9 cellular contexts compared by ENCODE assay signal in the genomic region with DNA sequence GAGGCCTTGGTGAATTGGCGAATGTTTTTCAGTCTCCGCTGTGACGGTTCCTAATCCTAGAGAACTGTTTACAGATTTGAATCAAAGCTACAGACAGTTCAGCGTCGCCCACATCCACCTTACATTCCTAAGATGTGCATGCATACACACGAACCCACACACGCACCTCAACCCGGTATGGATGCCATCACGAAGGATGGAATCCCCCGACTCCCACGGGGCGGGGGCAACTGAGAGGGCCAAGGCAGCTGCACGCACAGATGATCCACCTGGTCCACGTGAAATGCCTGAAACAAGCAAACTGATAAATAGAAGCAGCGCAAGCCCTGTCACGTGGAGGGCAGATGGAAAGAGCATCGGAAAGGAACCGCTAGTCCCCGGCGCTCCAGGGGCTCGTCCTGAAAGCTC. TPM values are rescaled to one million over a fixed set of nuclear protein-coding genes. Genes with fewer than 3 reads are reported as not detected.
DNase-seq lines count a peak whose midpoint lies in the region; ATAC-seq, FAIRE-seq and TF ChIP-seq lines count a peak whose summit lies in the region.
"Had no signal": no experiment of that assay in that cellular context is flagged by ENCODE, and none has a peak within 500 bp of the region (broad histone marks: within the 10 kb centered on the region; RNA-seq: fewer than 3 reads in every experiment).

No MANE protein-coding gene starts in this region.

- POLR2A ChIA-PET in GM12878 (lab: Charles Lee) = interaction anchor here (0.8 to 13.4 kb wide), 10 partner anchors 9 to 491 kb away, joined by 3 to 138 read pairs (median 10); a partner anchor contains a TSS

- H3K4me3 ChIP-seq in GM12878 = peak overlapping the region; percentile 70

- H3K4me2 ChIP-seq in GM12878 (ENCODE audit: control insufficient read depth, insufficient read depth) = peak overlapping the region; percentile 92

- peaks cover 0 to 7% of the 10 kb centered on the region in 2 experiments; a peak in 1 of 4 replicates for H3K36me3 ChIP-seq in GM12878 (ENCODE audit: control insufficient read depth in 2 of 2, insufficient read depth in 2 of 2, low read length in 1 of 2)

- H3K27ac Mint-ChIP-seq in CD14-positive monocyte = peak overlapping the region in 5 of 7 donors; percentile 65 to 80 (median 72)

- TF ChIP-seq CTCF in CD14-positive monocyte (IDR thresholded peaks at IDR 0.05) (no peak), GM12878 (IDR thresholded peaks at IDR 0.05 in 2 of 3, conservative IDR thresholded peaks at IDR 0.05 in 1 of 3; ENCODE audit: control insufficient read depth in 2 of 3, extremely low read depth in 1 of 3, insufficient read depth in 1 of 3, low read depth in 3 of 3, low read length in 3 of 3) (no peak)

- SMC1A ChIA-PET in GM12878 (lab: Charles Lee; ENCODE audit: uncharacterized antibody, unreplicated experiment) = interaction anchor here (0.6 to 13.5 kb wide), 16 partner anchors 10 to 250 kb away, joined by 3 to 225 read pairs (median 14); a partner anchor contains a TSS

- intact Hi-C loops in CD14-positive monocyte (cut with micrococcal nuclease) (loop anchor here (5.0 to 10.0 kb wide), 2 partner anchors 241 to 254 kb away; a partner anchor contains a TSS), GM12878 (cut with micrococcal nuclease; ENCODE audit: unreplicated experiment) (loop anchor here (1.0 to 10.0 kb wide), 3 partner anchors 25 to 636 kb away; a partner anchor contains a TSS)

- in situ Hi-C loops in GM12878 (cut with MboI) = loop anchor here (25.0 kb wide), 1 partner anchor 891 kb away; no protein-coding TSS in a partner anchor

- no peaks in the 10 kb centered on the region for H3K27me3 Mint-ChIP-seq in CD14-positive monocyte (ENCODE audit: low read depth in 3 of 3)

- H4K20me1 ChIP-seq in GM12878 (ENCODE audit: control insufficient read depth, insufficient read depth) = no peaks in the 10 kb centered on the region

- H3K79me2 ChIP-seq in GM12878 (ENCODE audit: control insufficient read depth, insufficient read depth, low read length) = peaks cover 59% of the 10 kb centered on the region

- ATAC-seq in GM19455 (IDR thresholded peaks at IDR 0.05; ENCODE audit: unreplicated experiment) = peak; percentile 39
- ATAC-seq in HG03521 (IDR thresholded peaks at IDR 0.05; ENCODE audit: unreplicated experiment) = peak; percentile 33
- ATAC-seq in GM12878 = peak; percentile 47

- H3K9me3 Mint-ChIP-seq in CD14-positive monocyte = no peaks in the 10 kb centered on the region

- CTCF ChIA-PET in GM12878 (lab: Yijun Ruan, JAX) = interaction anchor here (0.7 to 9.1 kb wide), 14 partner anchors 7 to 280 kb away, joined by 3 to 124 read pairs (median 20); a partner anchor contains a TSS

- no peak for TF ChIP-seq POLR2A in GM12878 (IDR thresholded peaks at IDR 0.05; ENCODE audit: low read depth, low read length)

- H3K9ac ChIP-seq in GM12878 (ENCODE audit: control insufficient read depth, insufficient read depth, low read length) = peak overlapping the region; percentile 77

- DNase-seq in CD14-positive monocyte (ENCODE audit: low spot score) (no peak), T-helper 1 cell (peak; percentile 30 to 51 (median 46)), GM12878 (ENCODE audit: low read depth, low spot score) (no peak), kidney glomerular epithelial cell (lab: John Stamatoyannopoulos, UW) (peak; percentile 63), NCI-H1930 (lab: John Stamatoyannopoulos, UW) (no peak)
- DNase-seq in stimulated activated CD4-positive, alpha-beta T cell treated with anti-CD3 and anti-CD28 coated beads, Interleukin-2, amount 100 ng/mL, for 48 hours = peak; percentile 39 to 42

- no peaks in the 10 kb centered on the region for H3K27me3 ChIP-seq in GM12878 (replicated peaks in 1 of 2; ENCODE audit: control insufficient read depth in 2 of 2, insufficient read depth in 2 of 2, low read length in 1 of 2)

- peak overlapping the region; percentile 95 to 97 for H3K4me3 Mint-ChIP-seq in CD14-positive monocyte

- H3K27ac ChIP-seq in GM12878 (ENCODE audit: control insufficient read depth, insufficient read depth) = peak overlapping the region; percentile 92

- H3K36me3 Mint-ChIP-seq in CD14-positive monocyte = peaks cover 15 to 16% of the 10 kb centered on the region in 2 donors

- FAIRE-seq in GM12878 (lab: Jason Lieb, UNC) = peak; percentile 23
- FAIRE-seq: TTC549 had no signal

- no peaks in the 10 kb centered on the region for H3K9me3 ChIP-seq in GM12878 (replicated peaks; ENCODE audit: control insufficient read depth, insufficient read depth, low read length)

- under 1% methylated on average over 16 of the region's 21 CpGs for WGBS in GM12878 (ENCODE audit: insufficient coverage, insufficient replicate concordance, low lambda C conversion rate, missing lambda C conversion rate)

- peak overlapping the region; percentile 93 for H2AFZ ChIP-seq in GM12878 (ENCODE audit: control insufficient read depth, low read depth, low read length)

- peaks cover 18% of the 10 kb centered on the region for H3K4me1 ChIP-seq in GM12878 (ENCODE audit: control insufficient read depth, insufficient read depth, low read length)

- RAD21 ChIA-PET in GM12878 (lab: Charles Lee; ENCODE audit: unreplicated experiment) = interaction anchor here (0.7 to 12.8 kb wide), 17 partner anchors 9 to 487 kb away, joined by 3 to 231 read pairs (median 5); a partner anchor contains a TSS

- no peak for TF ChIP-seq RAD21 in GM12878 (IDR thresholded peaks at IDR 0.05; ENCODE audit: insufficient read depth, low read depth, low read length)

- H3K4me1 Mint-ChIP-seq in CD14-positive monocyte = peaks cover 25% of the 10 kb centered on the region

- no TSS peak for BruUV-seq in GM12878 (replicated peaks; lab: Mats Ljungman, UMichigan)

- TF ChIP-seq EP300 in GM12878 (IDR thresholded peaks at IDR 0.05; ENCODE audit: borderline replicate concordance in 1 of 2, control insufficient read depth in 1 of 2, low read depth in 2 of 2, low read length in 2 of 2) = peak in 1 of 2 experiments; percentile 59; a peak in 1 of 4 replicates

TF ChIP-seq in GM12878, 131 proteins besides CTCF, POLR2A, EP300 and RAD21 (continues in another document):
- no peak for TF ChIP-seq ZBED1 (IDR thresholded peaks at IDR 0.05; ENCODE audit: borderline replicate concordance)
- no peak for TF ChIP-seq SMARCA5 (IDR thresholded peaks at IDR 0.05)
- TF ChIP-seq, protein P1, sequence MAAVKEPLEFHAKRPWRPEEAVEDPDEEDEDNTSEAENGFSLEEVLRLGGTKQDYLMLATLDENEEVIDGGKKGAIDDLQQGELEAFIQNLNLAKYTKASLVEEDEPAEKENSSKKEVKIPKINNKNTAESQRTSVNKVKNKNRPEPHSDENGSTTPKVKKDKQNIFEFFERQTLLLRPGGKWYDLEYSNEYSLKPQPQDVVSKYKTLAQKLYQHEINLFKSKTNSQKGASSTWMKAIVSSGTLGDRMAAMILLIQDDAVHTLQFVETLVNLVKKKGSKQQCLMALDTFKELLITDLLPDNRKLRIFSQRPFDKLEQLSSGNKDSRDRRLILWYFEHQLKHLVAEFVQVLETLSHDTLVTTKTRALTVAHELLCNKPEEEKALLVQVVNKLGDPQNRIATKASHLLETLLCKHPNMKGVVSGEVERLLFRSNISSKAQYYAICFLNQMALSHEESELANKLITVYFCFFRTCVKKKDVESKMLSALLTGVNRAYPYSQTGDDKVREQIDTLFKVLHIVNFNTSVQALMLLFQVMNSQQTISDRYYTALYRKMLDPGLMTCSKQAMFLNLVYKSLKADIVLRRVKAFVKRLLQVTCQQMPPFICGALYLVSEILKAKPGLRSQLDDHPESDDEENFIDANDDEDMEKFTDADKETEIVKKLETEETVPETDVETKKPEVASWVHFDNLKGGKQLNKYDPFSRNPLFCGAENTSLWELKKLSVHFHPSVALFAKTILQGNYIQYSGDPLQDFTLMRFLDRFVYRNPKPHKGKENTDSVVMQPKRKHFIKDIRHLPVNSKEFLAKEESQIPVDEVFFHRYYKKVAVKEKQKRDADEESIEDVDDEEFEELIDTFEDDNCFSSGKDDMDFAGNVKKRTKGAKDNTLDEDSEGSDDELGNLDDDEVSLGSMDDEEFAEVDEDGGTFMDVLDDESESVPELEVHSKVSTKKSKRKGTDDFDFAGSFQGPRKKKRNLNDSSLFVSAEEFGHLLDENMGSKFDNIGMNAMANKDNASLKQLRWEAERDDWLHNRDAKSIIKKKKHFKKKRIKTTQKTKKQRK (IDR thresholded peaks at IDR 0.05; ENCODE audit: low read depth, low read length) = no peak
- no peak for TF ChIP-seq FOXK2 (IDR thresholded peaks at IDR 0.05)

RNA-seq across cellular contexts. Expression of a gene that starts 0.4 kb away (rescaled TPM):
- polyA plus RNA-seq in CD14-positive monocyte (1 to 10 TPM; 7.9 to 9.9 TPM), GM12878 (2011; rRNA removed) (55.9 and 71.3 TPM in 2 replicates), GM12878 (2014; fragmentation: Illumina TruSeq; extraction: Trizol) (31.8 and 39.9 TPM in 2 replicates), GM12878 (2014; fragmentation: Nextera tagmentation; extraction: Ambion mirVana) (10 to 100 TPM in 1 of 2 experiments, 1 to 10 TPM in 1; 6.2 to 10.4 TPM), GM12878 (2014; rRNA removed) (17.0 and 22.3 TPM in 2 replicates), GM12878 (2016; fragmentation: Nextera tagmentation; extraction: Ambion mirVana) (10 to 100 TPM; 27.3 to 30.8 TPM)
- total RNA-seq in GM12878 (2013; cell fraction: nucleolus; rRNA removed) = 70.3 and 76.3 TPM in 2 replicates
- total RNA-seq in GM12878 (2014; rRNA removed) (13.4 and 16.5 TPM in 2 replicates), GM12878 (2014; rRNA removed; fragmentation: Illumina TruSeq; extraction: Trizol) (24.3 and 27.2 TPM in 2 replicates), GM12878 (2021) (41.7 and 46.8 TPM in 2 replicates)
- 14.5 TPM for polyA plus RNA-seq in GM12878 (2011; ENCODE audit: low read depth)
- 34.0 and 42.8 TPM in 2 replicates for polyA plus RNA-seq in GM12878 (2011; cell fraction: cytosol; rRNA removed)
- polyA plus RNA-seq in GM12878 (2011; cell fraction: nucleus; rRNA removed) = 20.6 and 26.7 TPM in 2 replicates
- 23.6 and 25.6 TPM in 2 replicates for polyA plus RNA-seq in GM12878 (2012)
- 151 and 197 TPM in 2 replicates for polyA minus RNA-seq in GM12878 (2011; rRNA and poly(A)+ RNA removed)
- polyA minus RNA-seq in GM12878 (2011; cell fraction: cytosol; rRNA and poly(A)+ RNA removed) = 51.8 and 67.6 TPM in 2 replicates
- polyA minus RNA-seq in GM12878 (2011; cell fraction: nucleus; rRNA and poly(A)+ RNA removed) = 49.3 and 82.5 TPM in 2 replicates

Comparison
In these comparisons a context has a peak if more than half of its experiments do, and no peak if none do; other contexts are left out.
1. DNase-seq: peak in T-helper 1 cell (5 of 5), kidney glomerular epithelial cell (single experiment) and stimulated activated CD4-positive, alpha-beta T cell treated with anti-CD3 and anti-CD28 coated beads, Interleukin-2, amount 100 ng/mL, for 48 hours (2 of 2); none in CD14-positive monocyte (single experiment), GM12878 (single experiment) and NCI-H1930 (0 of 2).
2. Peak in every context shown above with its lines, with median percentiles within 50 percentile points of each other: ATAC-seq.